ENCODE assay signal across 24 cellular contexts in the genomic region with DNA sequence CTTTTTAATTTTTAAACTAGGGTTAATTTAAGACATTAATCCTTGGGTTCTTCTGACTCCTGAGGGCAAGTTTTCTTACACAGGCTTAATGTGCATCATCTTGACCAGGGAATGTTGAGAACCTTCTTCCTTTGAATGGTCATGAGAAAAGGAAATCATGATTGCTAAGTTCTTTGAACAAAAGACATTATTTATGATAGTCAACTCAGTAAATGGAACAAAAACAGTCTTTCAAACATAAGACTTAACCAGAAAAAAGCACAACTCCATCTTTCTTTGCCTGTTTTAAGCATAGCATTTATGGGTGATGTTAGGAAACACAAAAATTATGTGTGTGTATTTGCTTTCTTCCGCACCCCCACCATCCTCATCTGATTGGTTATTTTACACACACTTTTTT.
"Had no signal": no experiment of that assay in that cellular context is flagged by ENCODE, and none has a peak within 500 bp of the region (broad histone marks: within the 10 kb centered on the region; RNA-seq: fewer than 3 reads in every experiment).

No MANE protein-coding gene starts in this region.

- FAIRE-seq: islet of Langerhans had no signal

- H3K27me3 ChIP-seq: esophagus muscularis mucosa, gastroesophageal sphincter, sigmoid colon had no signal

- H3K4me3 Mint-ChIP-seq: activated CD4-positive, alpha-beta memory T cell treated with anti-CD3 and anti-CD28 coated beads for 36 hours; activated naive CD4-positive, alpha-beta T cell treated with anti-CD3 and anti-CD28 coated beads for 36 hours; T-helper 1 cell treated with Interleukin-12 subunit alpha and Interleukin-12 subunit beta and Interleukin-4 antibody, amounts not matched to agents 30 μg/mL and 1 μg/mL, for 36 hours had no signal

- H3K27ac ChIP-seq: cardiac muscle cell had no signal

- H3K27ac Mint-ChIP-seq: activated CD4-positive, alpha-beta memory T cell treated with anti-CD3 and anti-CD28 coated beads for 36 hours; activated naive CD4-positive, alpha-beta T cell treated with anti-CD3 and anti-CD28 coated beads for 36 hours; activated naive CD8-positive, alpha-beta T cell treated with anti-CD3 and anti-CD28 coated beads, Interleukin-2, amount 10 ng/mL, durations not matched to agents 7 days and 5 days; T-helper 1 cell treated with Interleukin-12 subunit alpha and Interleukin-12 subunit beta and Interleukin-4 antibody, amounts not matched to agents 30 μg/mL and 1 μg/mL, for 36 hours had no signal

- H3K4me2 ChIP-seq: smooth muscle cell had no signal

- H3K9me3 ChIP-seq: esophagus muscularis mucosa, gastroesophageal sphincter, heart left ventricle, mucosa of descending colon, sigmoid colon had no signal

- H3K9me3 Mint-ChIP-seq: activated CD4-positive, alpha-beta memory T cell treated with anti-CD3 and anti-CD28 coated beads for 36 hours; activated naive CD4-positive, alpha-beta T cell treated with anti-CD3 and anti-CD28 coated beads for 36 hours; activated naive CD8-positive, alpha-beta T cell treated with anti-CD3 and anti-CD28 coated beads, Interleukin-2, amount 10 ng/mL, durations not matched to agents 7 days and 5 days; activated T-cell treated with anti-CD3 and anti-CD28 coated beads, Interleukin-2, amount 50 U/mL, for 72 hours; T-helper 1 cell treated with Interleukin-12 subunit alpha and Interleukin-12 subunit beta and Interleukin-4 antibody, amounts not matched to agents 30 μg/mL and 1 μg/mL, for 36 hours had no signal

- H3K27me3 Mint-ChIP-seq: activated CD4-positive, alpha-beta memory T cell treated with anti-CD3 and anti-CD28 coated beads for 36 hours; activated naive CD8-positive, alpha-beta T cell treated with anti-CD3 and anti-CD28 coated beads, Interleukin-2, amount 10 ng/mL, durations not matched to agents 7 days and 5 days had no signal

- H3K36me3 ChIP-seq: cardiac muscle cell had no signal

- H3K4me3 ChIP-seq: cardiac muscle cell, esophagus muscularis mucosa, gastroesophageal sphincter, mucosa of descending colon, sigmoid colon, smooth muscle cell had no signal

- ATAC-seq: activated T-cell treated with anti-CD3 and anti-CD28 coated beads, Interleukin-2, amount 50 U/mL, for 72 hours; gastroesophageal sphincter; heart left ventricle; mucosa of descending colon had no signal

- DNase-seq: activated CD4-positive, alpha-beta memory T cell treated with anti-CD3 and anti-CD28 coated beads for 36 hours; activated CD4-positive, alpha-beta T cell treated with anti-CD3 and anti-CD28 coated beads for 4 hours; activated CD4-positive, CD25-positive, alpha-beta regulatory T cell; activated effector memory CD4-positive, alpha-beta T cell treated with Interleukin-2 at 50 U/mL for 16 hours; activated naive CD4-positive, alpha-beta T cell treated with anti-CD3 and anti-CD28 coated beads for 36 hours; activated naive CD8-positive, alpha-beta T cell treated with anti-CD3 and anti-CD28 coated beads, Interleukin-2, amount 10 ng/mL, durations not matched to agents 7 days and 5 days; activated T-cell treated with anti-CD3 and anti-CD28 coated beads, Interleukin-2, amount 50 U/mL, for 72 hours; dermis blood vessel endothelial cell; effector memory CD4-positive, alpha-beta T cell; heart left ventricle; mesendoderm; mucosa of descending colon; nucleus accumbens; posterior cingulate gyrus; sigmoid colon; stimulated activated CD4-positive, alpha-beta T cell treated with anti-CD3 and anti-CD28 coated beads, Interleukin-15, amount 100 ng/mL, for 24 hours; stimulated activated naive CD4-positive, alpha-beta T cell; T1000 had no signal
